12 cellular contexts compared by ENCODE assay signal in genomic region chr6:149212202-149212601, GRCh38.
A peak's percentile ranks its signal among the peaks of the same experiment; 100 is the strongest.
DNase-seq lines count a peak whose midpoint lies in the region; TF ChIP-seq lines count a peak whose summit lies in the region.
"Had no signal": no experiment of that assay in that cellular context is flagged by ENCODE, and none has a peak within 500 bp of the region (broad histone marks: within the 10 kb centered on the region; RNA-seq: fewer than 3 reads in every experiment).

No MANE protein-coding gene starts in this region.

- TF ChIP-seq CTCF in osteocyte (IDR thresholded peaks at IDR 0.05): no peak

- no peak overlapping the region for H3K27ac Mint-ChIP-seq in osteocyte (ENCODE audit: unreplicated experiment)
- H3K27ac Mint-ChIP-seq: endodermal cell had no signal

- H3K27ac ChIP-seq in caudate nucleus (ENCODE audit: low read depth, low read length): peak overlapping the region; percentile 56

- no peaks in the 10 kb centered on the region for H3K9me3 Mint-ChIP-seq in osteocyte (ENCODE audit: unreplicated experiment)
- H3K9me3 Mint-ChIP-seq: endodermal cell had no signal

- H3K4me3 Mint-ChIP-seq in osteocyte (ENCODE audit: unreplicated experiment): no peak overlapping the region
- H3K4me3 Mint-ChIP-seq: endodermal cell had no signal

- no peaks in the 10 kb centered on the region for H3K36me3 Mint-ChIP-seq in osteocyte (ENCODE audit: unreplicated experiment)

- in situ Hi-C loops in SK-MEL-5 (cut with HindIII; ENCODE audit: low pct_unique_long_range_greater_than_20kb, low sequenced_read_pairs): no loop called here

- peak; percentile 89 for DNase-seq in COLO829 (ENCODE audit: low spot score)
- peak; percentile 57 for DNase-seq in SK-MEL-5 (ENCODE audit: low read depth, low spot score)
- peak in 6 of 61 donors; percentile 7 to 53 (median 26) for DNase-seq in caudate nucleus (lab: John Stamatoyannopoulos, UW)
- peak; percentile 58 for DNase-seq in putamen (ENCODE audit: low spot score)
- DNase-seq in HuH-7 (ENCODE audit: low spot score): no peak
- no peak for DNase-seq in stimulated activated CD4-positive, alpha-beta T cell treated with anti-CD3 and anti-CD28 coated beads, Interleukin-12 subunit alpha, Interleukin-12 subunit beta, amount 100 ng/mL, for 4 hours
- DNase-seq in osteocyte (ENCODE audit: extremely low spot score, unreplicated experiment): no peak
- DNase-seq: central memory CD4-positive, alpha-beta T cell; endodermal cell; NCI-H446 treated with DMSO at 0.1 percent for 48 hours; stimulated activated CD4-positive, alpha-beta T cell treated with anti-CD3 and anti-CD28 coated beads, Interleukin-4, amount 100 ng/mL, for 4 hours; transverse colon had no signal

- no peaks in the 10 kb centered on the region for H3K27me3 Mint-ChIP-seq in osteocyte (ENCODE audit: unreplicated experiment)

- no peaks in the 10 kb centered on the region for H3K4me1 Mint-ChIP-seq in osteocyte (ENCODE audit: unreplicated experiment)

Comparison
In these comparisons a context has a peak if more than half of its experiments do, and no peak if none do; other contexts are left out.
1. DNase-seq: peak in COLO829 (single experiment), SK-MEL-5 (single experiment) and putamen (single experiment); none in HuH-7 (single experiment), stimulated activated CD4-positive, alpha-beta T cell treated with anti-CD3 and anti-CD28 coated beads, Interleukin-12 subunit alpha, Interleukin-12 subunit beta, amount 100 ng/mL, for 4 hours (single experiment) and osteocyte (single experiment).